Comparison of ENCODE assay signal across 18 cellular contexts in the genomic region with DNA sequence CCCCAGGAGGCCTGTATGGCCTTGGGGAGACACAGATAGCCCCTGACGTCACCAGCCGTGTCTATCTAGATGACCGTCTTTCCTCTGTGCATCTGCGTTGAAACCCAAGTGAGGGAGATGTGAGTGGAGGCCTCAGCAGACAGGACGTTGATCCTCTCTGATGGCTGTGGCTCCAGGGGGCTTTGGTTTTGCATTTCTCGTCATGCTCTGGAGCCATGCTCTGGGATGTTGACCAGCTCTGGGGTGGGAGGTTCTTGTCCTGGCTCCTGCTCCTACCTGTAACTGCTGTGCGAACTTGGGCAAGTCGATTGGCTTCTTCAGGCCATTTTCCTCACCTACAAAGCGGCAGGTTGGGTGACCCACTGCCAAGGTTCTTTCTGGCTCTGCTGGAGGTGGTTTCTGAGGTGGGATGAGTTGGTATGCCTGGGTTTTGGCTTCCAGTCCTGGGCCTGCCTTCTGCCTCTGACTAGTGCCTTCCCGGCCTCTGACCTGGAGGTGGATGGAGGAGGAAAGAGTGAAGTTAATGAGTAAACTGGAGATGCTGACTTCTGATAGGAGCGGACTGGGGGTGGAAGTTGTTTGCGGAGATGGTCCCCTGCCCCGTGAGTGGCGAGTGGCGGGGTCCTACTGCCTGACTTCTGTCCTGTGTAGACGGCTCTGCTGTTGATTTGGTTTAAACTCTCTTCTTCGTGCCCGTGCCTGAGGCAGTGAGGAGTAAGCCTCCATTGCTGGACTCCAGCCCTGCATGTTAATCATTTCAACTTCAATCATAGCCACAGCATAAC. TPM values are rescaled to one million over a fixed set of nuclear protein-coding genes. Genes with fewer than 3 reads are reported as not detected.
DNase-seq lines count a peak whose midpoint lies in the region; FAIRE-seq and TF ChIP-seq lines count a peak whose summit lies in the region.
"Had no signal": no experiment of that assay in that cellular context is flagged by ENCODE, and none has a peak within 500 bp of the region (broad histone marks: within the 10 kb centered on the region; RNA-seq: fewer than 3 reads in every experiment).

No MANE protein-coding gene starts in this region.

- H3K4me1 Mint-ChIP-seq in H9 = peaks cover 51 to 56% of the 10 kb centered on the region in 2 experiments
- H3K4me1 Mint-ChIP-seq in activated CD4-positive, alpha-beta T cell treated with anti-CD3 and anti-CD28 coated beads, Interleukin-2, amount 10 ng/mL, durations not matched to agents 7 days and 5 days = peaks cover 6% of the 10 kb centered on the region
- H3K4me1 Mint-ChIP-seq: activated naive CD8-positive, alpha-beta T cell treated with anti-CD3 and anti-CD28 coated beads, Interleukin-2, amount 10 ng/mL, durations not matched to agents 7 days and 5 days had no signal

- no peak overlapping the region for H2BK5ac ChIP-seq in H9 (ENCODE audit: insufficient read length, low read length)

- H3K27me3 Mint-ChIP-seq in H9 (ENCODE audit: low read depth) = peaks cover 6% of the 10 kb centered on the region
- H3K27me3 Mint-ChIP-seq in activated CD4-positive, alpha-beta T cell treated with anti-CD3 and anti-CD28 coated beads, Interleukin-2, amount 10 ng/mL, durations not matched to agents 7 days and 5 days = no peaks in the 10 kb centered on the region
- H3K27me3 Mint-ChIP-seq: activated CD8-positive, alpha-beta T cell treated with anti-CD3 and anti-CD28 coated beads for 36 hours; activated naive CD8-positive, alpha-beta T cell treated with anti-CD3 and anti-CD28 coated beads, Interleukin-2, amount 10 ng/mL, durations not matched to agents 7 days and 5 days; stimulated activated naive CD8-positive, alpha-beta T cell treated with anti-CD3 and anti-CD28 coated beads, Interleukin-15, Interleukin-2, amounts not matched to agents 100 ng/mL and 50 ng/mL, for 24 hours had no signal

- no peak overlapping the region for H3K4me3 ChIP-seq in bronchial epithelial cell (ENCODE audit: low read depth, low read length)
- H3K4me3 ChIP-seq: prostate gland had no signal

- no peak overlapping the region for H4K8ac ChIP-seq in H9 (replicated peaks; ENCODE audit: insufficient read length, low read depth, low read length)

- TF ChIP-seq CTCF in H9 (conservative IDR thresholded peaks at IDR 0.05) (no peak), bronchial epithelial cell (IDR thresholded peaks at IDR 0.05; ENCODE audit: insufficient read depth, low read length, severe bottlenecking) (no peak)

- H2AFZ ChIP-seq in H9 (ENCODE audit: low read length) = no peak overlapping the region

- no peak overlapping the region for H3K14ac ChIP-seq in H9 (ENCODE audit: insufficient read depth, low read length)

- H3K56ac ChIP-seq in H9 (ENCODE audit: insufficient read length, low read depth, low read length) = no peak overlapping the region

- H2BK20ac ChIP-seq in H9 (ENCODE audit: low read depth, low read length, poor library complexity, severe bottlenecking) = no peak overlapping the region

- no peak overlapping the region for H3K4ac ChIP-seq in H9 (ENCODE audit: low read depth, low read length)

- H3K27ac Mint-ChIP-seq in H9 = peak overlapping the region in 2 of 3 experiments; percentile 0 to 91; a peak in 5 of 7 replicates
- H3K27ac Mint-ChIP-seq in activated CD4-positive, alpha-beta T cell treated with anti-CD3 and anti-CD28 coated beads, Interleukin-2, amount 10 ng/mL, durations not matched to agents 7 days and 5 days = no peak overlapping the region
- H3K27ac Mint-ChIP-seq: activated CD8-positive, alpha-beta T cell treated with anti-CD3 and anti-CD28 coated beads for 36 hours; activated naive CD8-positive, alpha-beta T cell treated with anti-CD3 and anti-CD28 coated beads, Interleukin-2, amount 10 ng/mL, durations not matched to agents 7 days and 5 days; immature natural killer cell; stimulated activated naive CD8-positive, alpha-beta T cell treated with anti-CD3 and anti-CD28 coated beads, Interleukin-15, Interleukin-2, amounts not matched to agents 100 ng/mL and 50 ng/mL, for 24 hours had no signal

- 0 out of 2 replicates have a peak overlapping the region, but pooled peaks have one; percentile 30 for H2BK15ac ChIP-seq in H9 (ENCODE audit: low read depth, low read length)

- H3K9me3 ChIP-seq in H9 (ENCODE audit: control insufficient read depth, low read depth, low read length) = no peaks in the 10 kb centered on the region
- H3K9me3 ChIP-seq: prostate gland had no signal

- peak; percentile 25 for DNase-seq in H9
- DNase-seq in bronchial epithelial cell (ENCODE audit: low read depth) = no peak
- DNase-seq in left kidney (ENCODE audit: low read depth, low spot score) = peak; percentile 76
- peak; percentile 58 for DNase-seq in posterior vena cava (ENCODE audit: low spot score)
- DNase-seq in activated CD8-positive, alpha-beta memory T cell treated with anti-CD3 and anti-CD28 coated beads for 24 hours = no peak
- no peak for DNase-seq in NCI-H748 (lab: John Stamatoyannopoulos, UW; ENCODE audit: unreplicated experiment)
- DNase-seq in activated CD4-positive, alpha-beta T cell treated with anti-CD3 and anti-CD28 coated beads, Interleukin-2, amount 10 ng/mL, durations not matched to agents 7 days and 5 days = no peak
- DNase-seq in midbrain (lab: John Stamatoyannopoulos, UW) = no peak
- DNase-seq: activated CD8-positive, alpha-beta T cell treated with anti-CD3 and anti-CD28 coated beads for 36 hours; activated naive CD8-positive, alpha-beta T cell treated with anti-CD3 and anti-CD28 coated beads, Interleukin-2, amount 10 ng/mL, durations not matched to agents 7 days and 5 days; foreskin keratinocyte; immature natural killer cell; NCI-H1417 treated with DMSO at 0.1 percent for 48 hours; stimulated activated CD4-positive, alpha-beta T cell treated with anti-CD3 and anti-CD28 coated beads, Interleukin-15, amount 100 ng/mL, for 24 hours; WERI-Rb-1 had no signal

- H3K9me3 Mint-ChIP-seq in H9 = peaks cover 3% of the 10 kb centered on the region in 2 experiments; a peak in 3 of 5 replicates
- no peaks in the 10 kb centered on the region for H3K9me3 Mint-ChIP-seq in activated CD4-positive, alpha-beta T cell treated with anti-CD3 and anti-CD28 coated beads, Interleukin-2, amount 10 ng/mL, durations not matched to agents 7 days and 5 days
- H3K9me3 Mint-ChIP-seq: activated CD8-positive, alpha-beta T cell treated with anti-CD3 and anti-CD28 coated beads for 36 hours; activated naive CD8-positive, alpha-beta T cell treated with anti-CD3 and anti-CD28 coated beads, Interleukin-2, amount 10 ng/mL, durations not matched to agents 7 days and 5 days; immature natural killer cell; stimulated activated naive CD8-positive, alpha-beta T cell treated with anti-CD3 and anti-CD28 coated beads, Interleukin-15, Interleukin-2, amounts not matched to agents 100 ng/mL and 50 ng/mL, for 24 hours had no signal

- H3K4me2 ChIP-seq in H9 (ENCODE audit: insufficient read depth, insufficient read length, low read length) = no peak overlapping the region

- no peaks in the 10 kb centered on the region for H3K79me2 ChIP-seq in H9 (ENCODE audit: insufficient read depth, low read length)

- H3K27ac ChIP-seq in H9 (ENCODE audit: insufficient read length, low read depth, low read length) = no peak overlapping the region
- H3K27ac ChIP-seq: foreskin keratinocyte, prostate gland, WERI-Rb-1 had no signal

- no peak overlapping the region for H2AK5ac ChIP-seq in H9 (ENCODE audit: insufficient read length, low read length)

- H3K9ac ChIP-seq in H9 (ENCODE audit: extremely low read depth, insufficient read length, low read length) = no peak overlapping the region

- no peak overlapping the region for H4K5ac ChIP-seq in H9 (ENCODE audit: insufficient read length, low read depth, low read length)

- H3K4me1 ChIP-seq in H9 (ENCODE audit: insufficient read depth, low read length) = peaks cover 5% of the 10 kb centered on the region; the same call in 1 of the 2 replicates
- H3K4me1 ChIP-seq: prostate gland had no signal

- peak; percentile 55 for FAIRE-seq in bronchial epithelial cell (lab: Jason Lieb, UNC)

- no peak overlapping the region for H3K23ac ChIP-seq in H9 (ENCODE audit: insufficient read length, low read depth, low read length)

- CTCF ChIA-PET in activated CD4-positive, alpha-beta T cell treated with anti-CD3 and anti-CD28 coated beads, Interleukin-2, amount 10 ng/mL, durations not matched to agents 7 days and 5 days (lab: Charles Lee) = no interaction called here

- no peak overlapping the region for H3K18ac ChIP-seq in H9 (ENCODE audit: insufficient read length, low read depth, low read length)

- no peak overlapping the region for H4K91ac ChIP-seq in H9 (ENCODE audit: insufficient read length, low read depth, low read length)

- no peak overlapping the region for H3T11ph ChIP-seq in H9 (ENCODE audit: low read length)

- no peak overlapping the region for H2BK12ac ChIP-seq in H9 (ENCODE audit: insufficient read length, low read depth, low read length)

- no peak overlapping the region for H3K4me3 Mint-ChIP-seq in H9
- H3K4me3 Mint-ChIP-seq in activated CD4-positive, alpha-beta T cell treated with anti-CD3 and anti-CD28 coated beads, Interleukin-2, amount 10 ng/mL, durations not matched to agents 7 days and 5 days = no peak overlapping the region
- H3K4me3 Mint-ChIP-seq: activated CD8-positive, alpha-beta T cell treated with anti-CD3 and anti-CD28 coated beads for 36 hours; activated naive CD8-positive, alpha-beta T cell treated with anti-CD3 and anti-CD28 coated beads, Interleukin-2, amount 10 ng/mL, durations not matched to agents 7 days and 5 days; immature natural killer cell; stimulated activated naive CD8-positive, alpha-beta T cell treated with anti-CD3 and anti-CD28 coated beads, Interleukin-15, Interleukin-2, amounts not matched to agents 100 ng/mL and 50 ng/mL, for 24 hours had no signal

- no peaks in the 10 kb centered on the region for H3K79me1 ChIP-seq in H9 (ENCODE audit: insufficient read depth, low read depth, low read length, poor library complexity, severe bottlenecking)

- no peak overlapping the region for H2BK120ac ChIP-seq in H9 (ENCODE audit: low read depth, low read length, poor library complexity, severe bottlenecking)

- no CpG with 5 or more reads among the region's 18 CpGs for WGBS in H9 (ENCODE audit: extremely low coverage, insufficient read length, low lambda C conversion rate)

- no peaks in the 10 kb centered on the region for H4K20me1 ChIP-seq in H9 (ENCODE audit: control insufficient read depth, insufficient read depth, insufficient read length)

- no peaks in the 10 kb centered on the region for H3K27me3 ChIP-seq in H9 (ENCODE audit: insufficient read depth, low read length)
- H3K27me3 ChIP-seq in bronchial epithelial cell (ENCODE audit: control insufficient read depth, insufficient read depth, low read length) = no peaks in the 10 kb centered on the region
- H3K27me3 ChIP-seq: foreskin keratinocyte had no signal

- no peaks in the 10 kb centered on the region for H3K23me2 ChIP-seq in H9 (ENCODE audit: insufficient read length, low read depth, low read length, poor library complexity, severe bottlenecking)

- POLR2A ChIA-PET in activated CD4-positive, alpha-beta T cell treated with anti-CD3 and anti-CD28 coated beads, Interleukin-2, amount 10 ng/mL, durations not matched to agents 7 days and 5 days (lab: Charles Lee) = no interaction called here

- peaks cover 11 to 22% (median 16%) of the 10 kb centered on the region in 3 experiments for H3K36me3 Mint-ChIP-seq in H9 (ENCODE audit: insufficient read depth in 1 of 3, low read depth in 3 of 3)
- H3K36me3 Mint-ChIP-seq in activated CD4-positive, alpha-beta T cell treated with anti-CD3 and anti-CD28 coated beads, Interleukin-2, amount 10 ng/mL, durations not matched to agents 7 days and 5 days (ENCODE audit: low read depth) = no peaks in the 10 kb centered on the region
- H3K36me3 Mint-ChIP-seq: activated naive CD8-positive, alpha-beta T cell treated with anti-CD3 and anti-CD28 coated beads, Interleukin-2, amount 10 ng/mL, durations not matched to agents 7 days and 5 days; immature natural killer cell had no signal

- no peaks in the 10 kb centered on the region for H3K36me3 ChIP-seq in bronchial epithelial cell (ENCODE audit: control insufficient read depth, insufficient read depth, low read length)
- H3K36me3 ChIP-seq: prostate gland had no signal

- intact Hi-C loops in posterior vena cava (cut with DNase I) = no loop called here

RNA-seq across cellular contexts. Expression of a gene that starts 8.4 kb away (rescaled TPM):
- total RNA-seq in H9 (2021) (16.8 and 19.0 TPM in 2 replicates), bronchial epithelial cell (5.0 and 9.0 TPM in 2 replicates), posterior vena cava (10 to 100 TPM; 34.2 to 38.5 TPM)
- under 1 TPM in 1 of 2 experiments, not detected in 1; 0.15 TPM for total RNA-seq in activated CD4-positive, alpha-beta T cell treated with anti-CD3 and anti-CD28 coated beads, Interleukin-2, amount 10 ng/mL, durations not matched to agents 7 days and 5 days
- total RNA-seq: T-helper 1 cell treated with Interleukin-12 subunit alpha and Interleukin-12 subunit beta and Interleukin-4 antibody, amounts not matched to agents 30 ng/mL and 1 ng/mL, for 36 hours had no signal

Comparison
In these comparisons a context has a peak if more than half of its experiments do, and no peak if none do; other contexts are left out.
1. DNase-seq: peak in H9 (single experiment), left kidney (single experiment) and posterior vena cava (single experiment); none in bronchial epithelial cell (single experiment), activated CD8-positive, alpha-beta memory T cell treated with anti-CD3 and anti-CD28 coated beads for 24 hours (single experiment), NCI-H748 (single experiment), activated CD4-positive, alpha-beta T cell treated with anti-CD3 and anti-CD28 coated beads, Interleukin-2, amount 10 ng/mL, durations not matched to agents 7 days and 5 days (single experiment) and midbrain (single experiment).